Comparison of ENCODE assay signal across 13 cellular contexts in the genomic region with DNA sequence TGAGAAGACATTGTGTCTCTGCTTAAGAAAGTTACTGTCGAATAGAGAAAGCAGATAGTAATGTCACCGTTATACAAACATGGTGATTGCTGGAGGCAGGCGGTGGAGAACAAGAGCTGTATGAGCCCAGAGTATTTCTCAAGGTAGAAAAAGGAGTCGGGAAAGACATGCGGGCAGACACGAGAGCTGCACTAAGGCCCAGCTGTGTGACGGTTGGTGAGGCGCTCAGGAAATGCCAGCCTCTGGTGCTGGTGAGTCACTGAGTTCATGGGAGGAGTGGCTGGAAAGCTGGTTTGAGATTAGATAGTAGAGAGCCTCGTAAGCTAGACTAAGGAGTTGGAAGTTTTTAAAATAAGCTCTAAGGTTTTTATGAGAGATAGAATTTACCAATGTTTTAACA.
DNase-seq lines count a peak whose midpoint lies in the region; ATAC-seq, FAIRE-seq and TF ChIP-seq lines count a peak whose summit lies in the region.
"Had no signal": no experiment of that assay in that cellular context is flagged by ENCODE, and none has a peak within 500 bp of the region (broad histone marks: within the 10 kb centered on the region; RNA-seq: fewer than 3 reads in every experiment).

No MANE protein-coding gene starts in this region.

- DNase-seq in IMR-90 (peak; percentile 65), T1000 (lab: John Stamatoyannopoulos, UW) (peak; percentile 36), fibroblast of villous mesenchyme (ENCODE audit: low read depth) (peak; percentile 96), small intestine (peak; percentile 54), AML-193 (lab: John Stamatoyannopoulos, UW) (no peak), NCI-H526 (lab: John Stamatoyannopoulos, UW) (no peak), ovary (no peak)
- DNase-seq: Karpas-422; naive thymus-derived CD4-positive, alpha-beta T cell; NCI-H748 treated with DMSO at 0.1 percent for 48 hours had no signal

- no peak for TF ChIP-seq POLR2A in IMR-90 (IDR thresholded peaks at IDR 0.05; ENCODE audit: low read depth, low read length)
- TF ChIP-seq POLR2A in ovary (IDR thresholded peaks at IDR 0.05), result no peak

- no peak for FAIRE-seq in small intestine (lab: Jason Lieb, UNC)
- FAIRE-seq: colon had no signal

- H2BK5ac ChIP-seq in IMR-90 (ENCODE audit: low read depth, low read length, poor library complexity, severe bottlenecking), result no peak overlapping the region

- 94% methylated on average over 5 of the region's 9 CpGs; no CpG with 5 or more reads in 1 of the 2 experiments for WGBS in IMR-90 (ENCODE audit: extremely low coverage in 2 of 2, insufficient read length in 1 of 2), 2 experiments
- 57 to 79% (median 70%) methylated on average over 9 of the region's 9 CpGs for WGBS in small intestine, 3 donors
- WGBS in ovary, 3 donors, result 78 to 82% (median 80%) methylated on average over 9 of the region's 9 CpGs

- BruUV-seq in IMR-90 (replicated peaks; lab: Mats Ljungman, UMichigan), result no TSS peak

- dilution Hi-C loops in IMR-90 (cut with HindIII; ENCODE audit: low sequenced_read_pairs, unreplicated experiment), result no loop called here

- CTCF ChIA-PET in IMR-90 (lab: Yijun Ruan, JAX), result interaction anchor here (0.6 kb wide), 1 partner anchor 674 kb away, joined by 3 read pairs; no protein-coding TSS in a partner anchor

- H3K4me3 ChIP-seq in IMR-90 (ENCODE audit: insufficient read depth, low read depth, low read length), result no peak overlapping the region
- no peak overlapping the region for H3K4me3 ChIP-seq in fibroblast of villous mesenchyme (ENCODE audit: low read depth, low read length)
- H3K4me3 ChIP-seq in small intestine (ENCODE audit: low read depth in 1 of 2, low read length in 2 of 2), result no peak overlapping the region
- no peak overlapping the region for H3K4me3 ChIP-seq in ovary

- peak overlapping the region; percentile 62; the same call in 1 of the 2 replicates for H2BK20ac ChIP-seq in IMR-90 (ENCODE audit: low read depth, low read length)

- no peak for TF ChIP-seq CTCF in IMR-90 (conservative IDR thresholded peaks at IDR 0.05; ENCODE audit: low read depth, low read length)
- no peak for TF ChIP-seq CTCF in fibroblast of villous mesenchyme (IDR thresholded peaks at IDR 0.05; ENCODE audit: insufficient read depth, low read depth, low read length)
- TF ChIP-seq CTCF in ovary (IDR thresholded peaks at IDR 0.05), result no peak

- peaks cover 9% of the 10 kb centered on the region for H3K4me1 ChIP-seq in IMR-90 (ENCODE audit: control insufficient read depth, insufficient read depth, low read length)
- H3K4me1 ChIP-seq in small intestine (ENCODE audit: control insufficient read depth in 2 of 2, insufficient read depth in 1 of 2, low read depth in 1 of 2, low read length in 1 of 2), result no peaks in the 10 kb centered on the region
- H3K4me1 ChIP-seq in ovary (ENCODE audit: insufficient read depth), result peaks cover 3% of the 10 kb centered on the region

- H4K5ac ChIP-seq in IMR-90 (ENCODE audit: low read depth, low read length), result no peak overlapping the region

- no peak for TF ChIP-seq EP300 in ovary (IDR thresholded peaks at IDR 0.05)

- no peaks in the 10 kb centered on the region for H3K79me1 ChIP-seq in IMR-90 (ENCODE audit: low read depth in 1 of 2, low read length in 2 of 2)

- H2AK9ac ChIP-seq in IMR-90 (replicated peaks; ENCODE audit: low read depth, low read length, poor library complexity), result peak overlapping the region; percentile 61

- H3K18ac ChIP-seq in IMR-90 (ENCODE audit: low read depth, low read length), result no peak overlapping the region; the same call in 1 of the 2 replicates

- no peak overlapping the region for H3K14ac ChIP-seq in IMR-90 (replicated peaks; ENCODE audit: low read depth, low read length)

- H3K4ac ChIP-seq in IMR-90 (ENCODE audit: low read depth, low read length), result 0 out of 2 replicates have a peak overlapping the region, but pooled peaks have one; percentile 40

- no peak overlapping the region for H3K56ac ChIP-seq in IMR-90 (ENCODE audit: extremely low read depth, insufficient read depth, low read length)

- peak overlapping the region; percentile 71 for H2AFZ ChIP-seq in IMR-90 (replicated peaks; ENCODE audit: low read length, poor library complexity)

- peak overlapping the region; percentile 52; the same call in 1 of the 2 replicates for H2BK120ac ChIP-seq in IMR-90 (ENCODE audit: low read depth, low read length)

- H3K4me2 ChIP-seq in IMR-90 (ENCODE audit: low read depth, low read length), result no peak overlapping the region

- H2BK15ac ChIP-seq in IMR-90 (ENCODE audit: low read depth, low read length), result no peak overlapping the region; the same call in 2 of the 3 replicates

- H3K27me3 ChIP-seq in IMR-90 (ENCODE audit: control insufficient read depth, insufficient read depth, low read length) (no peaks in the 10 kb centered on the region), small intestine (ENCODE audit: control insufficient read depth in 2 of 2, insufficient read depth in 2 of 2, low read length in 2 of 2) (no peaks in the 10 kb centered on the region), ovary (no peaks in the 10 kb centered on the region)

- H3K27ac ChIP-seq in IMR-90 (ENCODE audit: insufficient read depth, low read length) (no peak overlapping the region), small intestine (ENCODE audit: low read depth in 1 of 2, low read length in 1 of 2) (no peak overlapping the region), ovary (no peak overlapping the region)

- no peak for ATAC-seq in IMR-90 (ENCODE audit: low read depth)
- no peak for ATAC-seq in GM19455 (IDR thresholded peaks at IDR 0.05; ENCODE audit: unreplicated experiment)
- ATAC-seq: naive thymus-derived CD4-positive, alpha-beta T cell; stimulated activated effector memory CD8-positive, alpha-beta T cell treated with anti-CD3 and anti-CD28 coated beads, Interleukin-12 subunit alpha, Interleukin-12 subunit beta, amount 100 ng/mL, for 72 hours had no signal

- H3K9me3 ChIP-seq in IMR-90 (ENCODE audit: control insufficient read depth, insufficient read depth, low read length) (no peaks in the 10 kb centered on the region), small intestine (ENCODE audit: control insufficient read depth, low read depth) (no peaks in the 10 kb centered on the region), ovary (no peaks in the 10 kb centered on the region)

- no peak for TF ChIP-seq RAD21 in IMR-90 (IDR thresholded peaks at IDR 0.05; ENCODE audit: low read length)

- H3K23ac ChIP-seq in IMR-90 (ENCODE audit: low read depth, low read length), result no peak overlapping the region

- in situ Hi-C loops in IMR-90 (cut with MboI; ENCODE audit: low sequenced_read_pairs), result no loop called here

- peaks cover 10% of the 10 kb centered on the region for H3K9me1 ChIP-seq in IMR-90 (ENCODE audit: insufficient read depth, low read length)

- H3K36me3 ChIP-seq in IMR-90 (ENCODE audit: control insufficient read depth, insufficient read depth, low read length) (no peaks in the 10 kb centered on the region), small intestine (ENCODE audit: control insufficient read depth in 2 of 2, insufficient read depth in 2 of 2, low read length in 2 of 2) (no peaks in the 10 kb centered on the region), ovary (no peaks in the 10 kb centered on the region)

- peak overlapping the region; percentile 82 for H2AK5ac ChIP-seq in IMR-90 (ENCODE audit: low read depth, low read length)

- H4K8ac ChIP-seq in IMR-90 (ENCODE audit: low read depth in 2 of 2, low read length in 2 of 2), result 0 out of 4 replicates have a peak overlapping the region, but pooled peaks of 1 of the 2 experiments have one; percentile 29

- no peak overlapping the region for H3K9ac ChIP-seq in IMR-90 (ENCODE audit: low read depth, low read length)

- intact Hi-C loops in IMR-90 (cut with micrococcal nuclease) (loop anchor here (10.0 kb wide), 1 partner anchor 129 kb away; no protein-coding TSS in a partner anchor), ovary (cut with DNase I) (no loop called here)

- H4K91ac ChIP-seq in IMR-90 (ENCODE audit: insufficient read depth, low read depth, low read length), result peak overlapping the region; percentile 11; the same call in 1 of the 2 replicates

- 0 out of 2 replicates have a peak, but pooled peaks cover 3% of the 10 kb centered on the region for H4K20me1 ChIP-seq in IMR-90 (ENCODE audit: insufficient read depth, low read length)

- POLR2A ChIA-PET in IMR-90 (lab: Charles Lee; ENCODE audit: unreplicated experiment), result no interaction called here

TF ChIP-seq in IMR-90, 13 proteins besides CTCF, POLR2A, EP300 and RAD21:
- TF ChIP-seq RFX5 (IDR thresholded peaks at IDR 0.05; ENCODE audit: low read depth, low read length), result no peak
- peak; percentile 15; the same call in 1 of the 2 replicates for TF ChIP-seq BHLHE40 (IDR thresholded peaks at IDR 0.05; ENCODE audit: low read depth, low read length)
- TF ChIP-seq CEBPB (IDR thresholded peaks at IDR 0.05; ENCODE audit: low read depth, low read length), result no peak

Comparison
In these comparisons a context has a peak if more than half of its experiments do, and no peak if none do; other contexts are left out.
1. DNase-seq: peak in IMR-90 (single experiment), T1000 (single experiment), fibroblast of villous mesenchyme (single experiment) and small intestine (single experiment); none in AML-193 (0 of 2), NCI-H526 (0 of 2) and ovary (0 of 5).